20 cellular contexts compared by ENCODE assay signal in the genomic region with DNA sequence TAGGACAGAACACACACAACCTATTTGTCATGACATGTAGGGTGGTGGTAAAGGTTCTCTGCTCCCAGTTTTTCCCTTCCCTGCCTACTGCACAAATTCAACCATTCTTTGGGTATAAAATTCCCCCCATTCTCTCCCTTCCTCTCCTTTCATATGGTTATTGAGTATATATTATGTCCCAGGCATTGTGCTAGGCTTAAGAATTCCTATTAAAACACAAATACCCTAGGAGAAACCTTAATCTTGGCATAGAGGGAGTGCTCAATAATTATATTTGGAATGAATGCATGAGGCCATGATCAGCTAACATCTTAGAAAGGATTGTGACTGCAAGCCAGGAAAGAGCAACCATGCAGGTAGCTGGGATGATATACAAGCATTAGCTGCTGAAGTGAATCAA.
"Had no signal": no experiment of that assay in that cellular context is flagged by ENCODE, and none has a peak within 500 bp of the region (broad histone marks: within the 10 kb centered on the region; RNA-seq: fewer than 3 reads in every experiment).

No MANE protein-coding gene starts in this region.

- H3K4me3 Mint-ChIP-seq: activated B cell treated with CpG ODN at 0.5 μM for 24 hours; activated CD4-positive, alpha-beta memory T cell treated with anti-CD3 and anti-CD28 coated beads, Interleukin-2, amount 10 ng/mL, durations not matched to agents 7 days and 5 days; activated naive CD4-positive, alpha-beta T cell treated with anti-CD3 and anti-CD28 coated beads, Interleukin-2, amount 50 U/mL, for 24 hours had no signal

- H3K9me3 Mint-ChIP-seq: activated B cell treated with CpG ODN at 0.5 μM for 24 hours; activated CD4-positive, alpha-beta memory T cell treated with anti-CD3 and anti-CD28 coated beads, Interleukin-2, amount 10 ng/mL, durations not matched to agents 7 days and 5 days; activated naive CD4-positive, alpha-beta T cell treated with anti-CD3 and anti-CD28 coated beads, Interleukin-2, amount 50 U/mL, for 24 hours had no signal

- H3K27ac Mint-ChIP-seq: activated B cell treated with CpG ODN at 0.5 μM for 24 hours; activated CD4-positive, alpha-beta memory T cell treated with anti-CD3 and anti-CD28 coated beads, Interleukin-2, amount 10 ng/mL, durations not matched to agents 7 days and 5 days had no signal

- H3K27ac ChIP-seq: brain microvascular endothelial cell had no signal

- H3K27me3 ChIP-seq: brain microvascular endothelial cell had no signal

- DNase-seq: activated B cell treated with CpG ODN at 0.5 μM for 24 hours; activated CD4-positive, alpha-beta memory T cell treated with anti-CD3 and anti-CD28 coated beads, Interleukin-2, amount 10 ng/mL, durations not matched to agents 7 days and 5 days; activated CD4-positive, alpha-beta T cell treated with anti-CD3 and anti-CD28 coated beads for 1 hour; activated CD4-positive, alpha-beta T cell treated with anti-CD3 and anti-CD28 coated beads, Interleukin-2, amount 50 U/mL, for 1 hour; activated T-cell treated with anti-CD3 and anti-CD28 coated beads for 4 hours; brain microvascular endothelial cell; caudate nucleus; Kasumi-1; KBM-7; NCI-H1048; NCI-H146; NCI-H187 treated with DMSO at 0.1 percent for 48 hours; NCI-H2171; NCI-H226; NCI-H510A; NCI-H526 treated with DMSO at 0.1 percent for 48 hours; SIG-M5; T-helper 2 cell; T1000 had no signal

- H3K36me3 ChIP-seq: brain microvascular endothelial cell had no signal

- H3K27me3 Mint-ChIP-seq: activated B cell treated with CpG ODN at 0.5 μM for 24 hours; activated CD4-positive, alpha-beta memory T cell treated with anti-CD3 and anti-CD28 coated beads, Interleukin-2, amount 10 ng/mL, durations not matched to agents 7 days and 5 days; activated naive CD4-positive, alpha-beta T cell treated with anti-CD3 and anti-CD28 coated beads, Interleukin-2, amount 50 U/mL, for 24 hours had no signal
